In the genomic region with DNA sequence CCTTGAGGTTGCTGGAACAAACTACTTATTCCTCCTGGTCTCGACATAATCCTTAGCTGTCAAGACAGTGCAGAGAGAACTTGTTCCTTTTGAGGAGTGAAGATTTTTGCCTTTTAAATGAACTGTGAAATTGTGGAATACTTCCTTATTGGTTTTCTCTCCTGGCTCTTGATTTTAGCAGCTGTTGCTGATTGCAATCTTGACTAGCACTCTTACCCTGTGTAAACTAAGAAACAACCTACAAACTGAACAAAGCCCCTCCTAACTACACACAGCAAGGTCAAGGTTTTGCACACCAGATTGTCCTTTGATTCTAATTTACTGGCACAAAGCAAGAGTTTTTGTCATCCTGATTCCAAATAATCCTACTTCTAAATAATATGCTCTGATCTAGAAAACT, we compare ENCODE assay signal across 14 cellular contexts.
"Had no signal": no experiment of that assay in that cellular context is flagged by ENCODE, and none has a peak within 500 bp of the region (broad histone marks: within the 10 kb centered on the region; RNA-seq: fewer than 3 reads in every experiment).

No MANE protein-coding gene starts in this region.

- H3K9me3 Mint-ChIP-seq: stimulated activated effector memory CD8-positive, alpha-beta T cell treated with anti-CD3 and anti-CD28 coated beads, Interleukin-12 subunit alpha, Interleukin-12 subunit beta, amount 100 ng/mL, for 72 hours; stimulated activated naive CD8-positive, alpha-beta T cell treated with anti-CD3 and anti-CD28 coated beads, Interleukin-15, Interleukin-2, amounts not matched to agents 100 ng/mL and 50 ng/mL, for 24 hours had no signal

- H3K4me1 ChIP-seq: esophagus squamous epithelium, foreskin keratinocyte, psoas muscle, testis, tibial nerve had no signal

- H3K27me3 Mint-ChIP-seq: naive thymus-derived CD8-positive, alpha-beta T cell; stimulated activated naive CD8-positive, alpha-beta T cell treated with anti-CD3 and anti-CD28 coated beads, Interleukin-15, Interleukin-2, amounts not matched to agents 100 ng/mL and 50 ng/mL, for 24 hours had no signal

- H3K27me3 ChIP-seq: esophagus squamous epithelium, foreskin keratinocyte, neutrophil, right lobe of liver, testis, tibial nerve had no signal

- H3K27ac ChIP-seq: esophagus squamous epithelium, foreskin keratinocyte, neutrophil, psoas muscle, right lobe of liver, testis, tibial nerve had no signal

- H3K4me1 Mint-ChIP-seq: stimulated activated effector memory CD8-positive, alpha-beta T cell treated with anti-CD3 and anti-CD28 coated beads, Interleukin-12 subunit alpha, Interleukin-12 subunit beta, amount 100 ng/mL, for 72 hours had no signal

- DNase-seq: dermis blood vessel endothelial cell; esophagus squamous epithelium; naive thymus-derived CD8-positive, alpha-beta T cell; psoas muscle; retina; right lobe of liver; stimulated activated CD4-positive, alpha-beta T cell treated with anti-CD3 and anti-CD28 coated beads, Interleukin-4, amount 100 ng/mL, for 1 hour; stimulated activated CD8-positive, alpha-beta memory T cell treated with anti-CD3 and anti-CD28 coated beads, Interleukin-4, amount 100 ng/mL, for 48 hours; testis had no signal

- ATAC-seq: foreskin keratinocyte; naive thymus-derived CD8-positive, alpha-beta T cell; psoas muscle; right lobe of liver; stimulated activated effector memory CD8-positive, alpha-beta T cell treated with anti-CD3 and anti-CD28 coated beads, Interleukin-12 subunit alpha, Interleukin-12 subunit beta, amount 100 ng/mL, for 72 hours had no signal

- H3K4me3 Mint-ChIP-seq: naive thymus-derived CD8-positive, alpha-beta T cell; stimulated activated effector memory CD8-positive, alpha-beta T cell treated with anti-CD3 and anti-CD28 coated beads, Interleukin-12 subunit alpha, Interleukin-12 subunit beta, amount 100 ng/mL, for 72 hours; stimulated activated naive CD8-positive, alpha-beta T cell treated with anti-CD3 and anti-CD28 coated beads, Interleukin-15, Interleukin-2, amounts not matched to agents 100 ng/mL and 50 ng/mL, for 24 hours had no signal

- H3K27ac Mint-ChIP-seq: stimulated activated effector memory CD8-positive, alpha-beta T cell treated with anti-CD3 and anti-CD28 coated beads, Interleukin-12 subunit alpha, Interleukin-12 subunit beta, amount 100 ng/mL, for 72 hours; stimulated activated naive CD8-positive, alpha-beta T cell treated with anti-CD3 and anti-CD28 coated beads, Interleukin-15, Interleukin-2, amounts not matched to agents 100 ng/mL and 50 ng/mL, for 24 hours had no signal

- H3K36me3 ChIP-seq: neutrophil had no signal

- H3K4me3 ChIP-seq: esophagus squamous epithelium, psoas muscle, right lobe of liver, testis, tibial nerve had no signal

- H3K9me3 ChIP-seq: esophagus squamous epithelium, neutrophil, psoas muscle, right lobe of liver, testis, tibial nerve had no signal
